ENCODE assay signal across 1 cellular context in the genomic region with DNA sequence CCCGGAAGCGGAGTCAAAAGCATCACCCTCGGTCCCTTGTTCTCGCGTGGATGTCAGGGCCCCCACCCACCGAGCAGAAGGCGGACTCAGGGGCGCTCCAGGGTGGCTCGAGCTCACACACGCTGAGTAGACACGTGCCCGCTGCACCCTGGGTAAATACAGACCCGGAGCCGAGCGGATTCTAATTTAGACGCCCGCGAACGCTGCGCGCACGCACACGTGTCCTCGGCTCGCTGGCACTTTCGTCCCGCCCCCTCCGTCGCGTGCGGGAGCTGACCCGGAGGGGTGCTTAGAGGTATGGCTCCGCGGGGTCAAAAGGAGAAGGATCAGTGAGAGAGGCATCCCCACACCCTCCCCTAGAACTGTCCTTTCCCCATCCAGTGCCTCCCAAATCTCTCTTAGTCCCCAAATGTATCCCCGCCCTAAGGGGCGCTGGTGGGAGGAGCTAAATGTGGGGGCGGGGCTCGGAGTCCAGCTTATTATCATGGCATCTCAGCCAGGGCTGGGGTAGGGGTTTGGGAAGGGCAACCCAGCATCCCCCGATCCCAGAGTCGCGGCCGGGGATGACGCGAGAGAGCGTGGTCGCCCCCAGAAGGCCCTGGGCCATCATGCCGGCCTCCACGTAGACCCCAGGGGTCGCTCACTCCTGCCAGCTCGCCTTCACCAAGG.
A peak's percentile ranks its signal among the peaks of the same experiment; 100 is the strongest.
TF ChIP-seq lines count a peak whose summit lies in the region.

No MANE protein-coding gene starts in this region.

TF ChIP-seq in GM12878, 131 proteins besides CTCF, POLR2A, EP300 and RAD21 (continued from another document):
- TF ChIP-seq KDM1A (IDR thresholded peaks at IDR 0.05; ENCODE audit: borderline replicate concordance) (no peak), ZNF217 (IDR thresholded peaks at IDR 0.05) (no peak), ETV6 (conservative IDR thresholded peaks at IDR 0.05 in 1 of 2, IDR thresholded peaks at IDR 0.05 in 1 of 2; ENCODE audit: borderline replicate concordance in 1 of 2, low read depth in 1 of 2) (no peak), HCFC1 (IDR thresholded peaks at IDR 0.05; ENCODE audit: low read length) (0 out of 2 replicates have a peak, but pooled peaks have one; percentile 24), RELB (IDR thresholded peaks at IDR 0.05; ENCODE audit: low read depth) (no peak), MYB (IDR thresholded peaks at IDR 0.05; ENCODE audit: borderline replicate concordance, low read depth, low read length) (no peak), RBBP5 (conservative IDR thresholded peaks at IDR 0.05) (no peak), TCF12 (IDR thresholded peaks at IDR 0.05; ENCODE audit: low read depth, low read length) (no peak), TCF7 (IDR thresholded peaks at IDR 0.05; ENCODE audit: borderline replicate concordance) (no peak), ATF7 (IDR thresholded peaks at IDR 0.05; ENCODE audit: low read depth) (no peak), YBX1 (IDR thresholded peaks at IDR 0.05) (no peak), STAT3 (IDR thresholded peaks at IDR 0.05; ENCODE audit: low read depth, low read length) (no peak), BCL11A (IDR thresholded peaks at IDR 0.05; ENCODE audit: low read depth, low read length) (no peak), ZNF687 (IDR thresholded peaks at IDR 0.05) (peak; percentile 84), POLR2AphosphoS2 (IDR thresholded peaks at IDR 0.05; ENCODE audit: low read depth, low read length) (no peak), SMAD1 (IDR thresholded peaks at IDR 0.05; ENCODE audit: low read depth, partially characterized antibody) (no peak), RB1 (IDR thresholded peaks at IDR 0.05; ENCODE audit: borderline replicate concordance) (no peak), SRF (IDR thresholded peaks at IDR 0.05; ENCODE audit: low read depth in 2 of 2, low read length in 2 of 2) (no peak), ASH2L (IDR thresholded peaks at IDR 0.05; ENCODE audit: borderline replicate concordance, low read depth) (no peak), NKRF (conservative IDR thresholded peaks at IDR 0.05) (peak; percentile 68; the same call in 1 of the 2 replicates), PAX8 (IDR thresholded peaks at IDR 0.05) (no peak), MYC (IDR thresholded peaks at IDR 0.05; ENCODE audit: insufficient read depth, insufficient read length, insufficient replicate concordance, low read length, severe bottlenecking) (no peak), MAX (IDR thresholded peaks at IDR 0.05; ENCODE audit: low read depth, low read length) (peak; percentile 94), SIN3A (IDR thresholded peaks at IDR 0.05; ENCODE audit: low read depth, low read length) (no peak; the same call in 1 of the 2 replicates), CBX3 (IDR thresholded peaks at IDR 0.05; ENCODE audit: borderline replicate concordance, low read depth) (no peak), SMAD5 (IDR thresholded peaks at IDR 0.05; ENCODE audit: low read depth) (no peak), RFX5 (IDR thresholded peaks at IDR 0.05; ENCODE audit: low read depth, low read length) (no peak), TBL1XR1 (IDR thresholded peaks at IDR 0.05; ENCODE audit: low read depth, low read length) (no peak), RELA (IDR thresholded peaks at IDR 0.05; ENCODE audit: borderline replicate concordance, partially characterized antibody) (no peak)
- TF ChIP-seq, protein P1, sequence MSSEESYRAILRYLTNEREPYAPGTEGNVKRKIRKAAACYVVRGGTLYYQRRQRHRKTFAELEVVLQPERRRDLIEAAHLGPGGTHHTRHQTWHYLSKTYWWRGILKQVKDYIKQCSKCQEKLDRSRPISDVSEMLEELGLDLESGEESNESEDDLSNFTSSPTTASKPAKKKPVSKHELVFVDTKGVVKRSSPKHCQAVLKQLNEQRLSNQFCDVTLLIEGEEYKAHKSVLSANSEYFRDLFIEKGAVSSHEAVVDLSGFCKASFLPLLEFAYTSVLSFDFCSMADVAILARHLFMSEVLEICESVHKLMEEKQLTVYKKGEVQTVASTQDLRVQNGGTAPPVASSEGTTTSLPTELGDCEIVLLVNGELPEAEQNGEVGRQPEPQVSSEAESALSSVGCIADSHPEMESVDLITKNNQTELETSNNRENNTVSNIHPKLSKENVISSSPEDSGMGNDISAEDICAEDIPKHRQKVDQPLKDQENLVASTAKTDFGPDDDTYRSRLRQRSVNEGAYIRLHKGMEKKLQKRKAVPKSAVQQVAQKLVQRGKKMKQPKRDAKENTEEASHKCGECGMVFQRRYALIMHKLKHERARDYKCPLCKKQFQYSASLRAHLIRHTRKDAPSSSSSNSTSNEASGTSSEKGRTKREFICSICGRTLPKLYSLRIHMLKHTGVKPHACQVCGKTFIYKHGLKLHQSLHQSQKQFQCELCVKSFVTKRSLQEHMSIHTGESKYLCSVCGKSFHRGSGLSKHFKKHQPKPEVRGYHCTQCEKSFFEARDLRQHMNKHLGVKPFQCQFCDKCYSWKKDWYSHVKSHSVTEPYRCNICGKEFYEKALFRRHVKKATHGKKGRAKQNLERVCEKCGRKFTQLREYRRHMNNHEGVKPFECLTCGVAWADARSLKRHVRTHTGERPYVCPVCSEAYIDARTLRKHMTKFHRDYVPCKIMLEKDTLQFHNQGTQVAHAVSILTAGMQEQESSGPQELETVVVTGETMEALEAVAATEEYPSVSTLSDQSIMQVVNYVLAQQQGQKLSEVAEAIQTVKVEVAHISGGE (CRISPR knock-in tag; IDR thresholded peaks at IDR 0.05) = no peak
- TF ChIP-seq, protein P2, sequence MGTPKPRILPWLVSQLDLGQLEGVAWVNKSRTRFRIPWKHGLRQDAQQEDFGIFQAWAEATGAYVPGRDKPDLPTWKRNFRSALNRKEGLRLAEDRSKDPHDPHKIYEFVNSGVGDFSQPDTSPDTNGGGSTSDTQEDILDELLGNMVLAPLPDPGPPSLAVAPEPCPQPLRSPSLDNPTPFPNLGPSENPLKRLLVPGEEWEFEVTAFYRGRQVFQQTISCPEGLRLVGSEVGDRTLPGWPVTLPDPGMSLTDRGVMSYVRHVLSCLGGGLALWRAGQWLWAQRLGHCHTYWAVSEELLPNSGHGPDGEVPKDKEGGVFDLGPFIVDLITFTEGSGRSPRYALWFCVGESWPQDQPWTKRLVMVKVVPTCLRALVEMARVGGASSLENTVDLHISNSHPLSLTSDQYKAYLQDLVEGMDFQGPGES (IDR thresholded peaks at IDR 0.05) = no peak
- TF ChIP-seq, protein P3, sequence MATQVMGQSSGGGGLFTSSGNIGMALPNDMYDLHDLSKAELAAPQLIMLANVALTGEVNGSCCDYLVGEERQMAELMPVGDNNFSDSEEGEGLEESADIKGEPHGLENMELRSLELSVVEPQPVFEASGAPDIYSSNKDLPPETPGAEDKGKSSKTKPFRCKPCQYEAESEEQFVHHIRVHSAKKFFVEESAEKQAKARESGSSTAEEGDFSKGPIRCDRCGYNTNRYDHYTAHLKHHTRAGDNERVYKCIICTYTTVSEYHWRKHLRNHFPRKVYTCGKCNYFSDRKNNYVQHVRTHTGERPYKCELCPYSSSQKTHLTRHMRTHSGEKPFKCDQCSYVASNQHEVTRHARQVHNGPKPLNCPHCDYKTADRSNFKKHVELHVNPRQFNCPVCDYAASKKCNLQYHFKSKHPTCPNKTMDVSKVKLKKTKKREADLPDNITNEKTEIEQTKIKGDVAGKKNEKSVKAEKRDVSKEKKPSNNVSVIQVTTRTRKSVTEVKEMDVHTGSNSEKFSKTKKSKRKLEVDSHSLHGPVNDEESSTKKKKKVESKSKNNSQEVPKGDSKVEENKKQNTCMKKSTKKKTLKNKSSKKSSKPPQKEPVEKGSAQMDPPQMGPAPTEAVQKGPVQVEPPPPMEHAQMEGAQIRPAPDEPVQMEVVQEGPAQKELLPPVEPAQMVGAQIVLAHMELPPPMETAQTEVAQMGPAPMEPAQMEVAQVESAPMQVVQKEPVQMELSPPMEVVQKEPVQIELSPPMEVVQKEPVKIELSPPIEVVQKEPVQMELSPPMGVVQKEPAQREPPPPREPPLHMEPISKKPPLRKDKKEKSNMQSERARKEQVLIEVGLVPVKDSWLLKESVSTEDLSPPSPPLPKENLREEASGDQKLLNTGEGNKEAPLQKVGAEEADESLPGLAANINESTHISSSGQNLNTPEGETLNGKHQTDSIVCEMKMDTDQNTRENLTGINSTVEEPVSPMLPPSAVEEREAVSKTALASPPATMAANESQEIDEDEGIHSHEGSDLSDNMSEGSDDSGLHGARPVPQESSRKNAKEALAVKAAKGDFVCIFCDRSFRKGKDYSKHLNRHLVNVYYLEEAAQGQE (IDR thresholded peaks at IDR 0.05; ENCODE audit: low read depth, low read length) = no peak
- TF ChIP-seq, protein P4, sequence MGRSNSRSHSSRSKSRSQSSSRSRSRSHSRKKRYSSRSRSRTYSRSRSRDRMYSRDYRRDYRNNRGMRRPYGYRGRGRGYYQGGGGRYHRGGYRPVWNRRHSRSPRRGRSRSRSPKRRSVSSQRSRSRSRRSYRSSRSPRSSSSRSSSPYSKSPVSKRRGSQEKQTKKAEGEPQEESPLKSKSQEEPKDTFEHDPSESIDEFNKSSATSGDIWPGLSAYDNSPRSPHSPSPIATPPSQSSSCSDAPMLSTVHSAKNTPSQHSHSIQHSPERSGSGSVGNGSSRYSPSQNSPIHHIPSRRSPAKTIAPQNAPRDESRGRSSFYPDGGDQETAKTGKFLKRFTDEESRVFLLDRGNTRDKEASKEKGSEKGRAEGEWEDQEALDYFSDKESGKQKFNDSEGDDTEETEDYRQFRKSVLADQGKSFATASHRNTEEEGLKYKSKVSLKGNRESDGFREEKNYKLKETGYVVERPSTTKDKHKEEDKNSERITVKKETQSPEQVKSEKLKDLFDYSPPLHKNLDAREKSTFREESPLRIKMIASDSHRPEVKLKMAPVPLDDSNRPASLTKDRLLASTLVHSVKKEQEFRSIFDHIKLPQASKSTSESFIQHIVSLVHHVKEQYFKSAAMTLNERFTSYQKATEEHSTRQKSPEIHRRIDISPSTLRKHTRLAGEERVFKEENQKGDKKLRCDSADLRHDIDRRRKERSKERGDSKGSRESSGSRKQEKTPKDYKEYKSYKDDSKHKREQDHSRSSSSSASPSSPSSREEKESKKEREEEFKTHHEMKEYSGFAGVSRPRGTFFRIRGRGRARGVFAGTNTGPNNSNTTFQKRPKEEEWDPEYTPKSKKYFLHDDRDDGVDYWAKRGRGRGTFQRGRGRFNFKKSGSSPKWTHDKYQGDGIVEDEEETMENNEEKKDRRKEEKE (IDR thresholded peaks at IDR 0.05) = no peak
